ENCODE assay signal across 27 cellular contexts in genomic region chr3:42493798-42494151, GRCh38. TPM values are rescaled to one million over a fixed set of nuclear protein-coding genes. Genes with fewer than 3 reads are reported as not detected.
DNase-seq lines count a peak whose midpoint lies in the region; ATAC-seq, FAIRE-seq and TF ChIP-seq lines count a peak whose summit lies in the region.
"Had no signal": no experiment of that assay in that cellular context is flagged by ENCODE, and none has a peak within 500 bp of the region (broad histone marks: within the 10 kb centered on the region; RNA-seq: fewer than 3 reads in every experiment).

No MANE protein-coding gene starts in this region.

- H3K79me2 ChIP-seq in H9 (ENCODE audit: insufficient read depth, low read length), result no peaks in the 10 kb centered on the region

- no peak overlapping the region for H3K18ac ChIP-seq in H9 (ENCODE audit: insufficient read length, low read depth, low read length)

- no peaks in the 10 kb centered on the region; the same call in 1 of the 2 replicates for H3K27me3 ChIP-seq in H9 (ENCODE audit: insufficient read depth, low read length)
- no peaks in the 10 kb centered on the region for H3K27me3 ChIP-seq in lung (ENCODE audit: control insufficient read depth, insufficient read depth)
- H3K27me3 ChIP-seq in stomach, result peaks cover 0 to 4% (median 0%) of the 10 kb centered on the region in 3 donors
- no peaks in the 10 kb centered on the region for H3K27me3 ChIP-seq in small intestine (ENCODE audit: control insufficient read depth in 2 of 2, insufficient read depth in 2 of 2, low read length in 2 of 2)
- H3K27me3 ChIP-seq in spleen (replicated peaks in 1 of 7), result peaks cover 0 to under 1% (median 0%) of the 10 kb centered on the region in 7 donors
- H3K27me3 ChIP-seq: adrenal gland, tibial artery had no signal

- no peak overlapping the region for H2BK5ac ChIP-seq in H9 (ENCODE audit: insufficient read length, low read length)

- no peak overlapping the region for H2BK15ac ChIP-seq in H9 (ENCODE audit: low read depth, low read length)

- intact Hi-C loops in stomach (cut with DNase I; ENCODE audit: low total_unique reads) (no loop called here), spleen (cut with DNase I; ENCODE audit: low total_unique reads) (no loop called here)

- H3K27ac Mint-ChIP-seq in activated CD8-positive, alpha-beta memory T cell treated with anti-CD3 and anti-CD28 coated beads, Interleukin-2, amount 10 ng/mL, durations not matched to agents 7 days and 5 days, result no peak overlapping the region
- H3K27ac Mint-ChIP-seq in H9, result no peak overlapping the region; a peak in 1 of 7 replicates
- H3K27ac Mint-ChIP-seq: brain; neural progenitor cell; stimulated activated naive CD8-positive, alpha-beta T cell treated with anti-CD3 and anti-CD28 coated beads, Interleukin-15, Interleukin-2, amounts not matched to agents 100 ng/mL and 50 ng/mL, for 24 hours had no signal

- no peak overlapping the region for H4K8ac ChIP-seq in H9 (replicated peaks; ENCODE audit: insufficient read length, low read depth, low read length)

- H3K9me3 ChIP-seq in H9 (ENCODE audit: control insufficient read depth, low read depth, low read length) (no peaks in the 10 kb centered on the region), lung (ENCODE audit: control insufficient read depth in 2 of 2, insufficient read depth in 1 of 2, low read length in 1 of 2) (no peaks in the 10 kb centered on the region), stomach (no peaks in the 10 kb centered on the region), small intestine (ENCODE audit: control insufficient read depth, low read depth) (no peaks in the 10 kb centered on the region), spleen (no peaks in the 10 kb centered on the region)
- H3K9me3 ChIP-seq: adrenal gland, lower lobe of right lung, tibial artery had no signal

- TF ChIP-seq CTCF in H9 (conservative IDR thresholded peaks at IDR 0.05) (no peak), lung (IDR thresholded peaks at IDR 0.05; ENCODE audit: control extremely low read depth, extremely low read depth) (no peak), stomach (IDR thresholded peaks at IDR 0.05) (no peak), spleen (IDR thresholded peaks at IDR 0.05 in 8 of 11, conservative IDR thresholded peaks at IDR 0.05 in 3 of 11) (no peak)

- no peak overlapping the region for H3K4me2 ChIP-seq in H9 (ENCODE audit: insufficient read depth, insufficient read length, low read length)
- H3K4me2 ChIP-seq: neural progenitor cell had no signal

- peaks cover 20% of the 10 kb centered on the region for H3K4me1 Mint-ChIP-seq in activated CD8-positive, alpha-beta memory T cell treated with anti-CD3 and anti-CD28 coated beads, Interleukin-2, amount 10 ng/mL, durations not matched to agents 7 days and 5 days
- peaks cover 24 to 31% of the 10 kb centered on the region in 2 experiments for H3K4me1 Mint-ChIP-seq in H9

- H3K9ac ChIP-seq in H9 (ENCODE audit: extremely low read depth, insufficient read length, low read length), result no peak overlapping the region
- H3K9ac ChIP-seq: neural progenitor cell had no signal

- no peaks in the 10 kb centered on the region for H3K23me2 ChIP-seq in H9 (ENCODE audit: insufficient read length, low read depth, low read length, poor library complexity, severe bottlenecking)

- peaks cover 3% of the 10 kb centered on the region; the same call in 1 of the 2 replicates for H3K4me1 ChIP-seq in H9 (ENCODE audit: insufficient read depth, low read length)
- H3K4me1 ChIP-seq in lung (ENCODE audit: control insufficient read depth in 2 of 2, insufficient read depth in 2 of 2, low read length in 2 of 2), result peaks cover 0 to 25% of the 10 kb centered on the region in 2 donors
- H3K4me1 ChIP-seq in stomach, result peaks cover 23 to 47% (median 36%) of the 10 kb centered on the region in 4 donors
- H3K4me1 ChIP-seq in small intestine (ENCODE audit: control insufficient read depth in 2 of 2, insufficient read depth in 1 of 2, low read depth in 1 of 2, low read length in 1 of 2), result no peaks in the 10 kb centered on the region
- H3K4me1 ChIP-seq in spleen, result peaks cover 0 to 44% (median 13%) of the 10 kb centered on the region in 6 donors

- no peak overlapping the region for H2BK12ac ChIP-seq in H9 (ENCODE audit: insufficient read length, low read depth, low read length)

- DNase-seq in activated CD8-positive, alpha-beta memory T cell treated with anti-CD3 and anti-CD28 coated beads, Interleukin-2, amount 10 ng/mL, durations not matched to agents 7 days and 5 days, result peak; percentile 27
- DNase-seq in activated CD8-positive, alpha-beta memory T cell treated with anti-CD3 and anti-CD28 coated beads, Interleukin-2, amount 50 U/mL, for 4 hours, result no peak
- DNase-seq in H9 (peak; percentile 26), lung (ENCODE audit: low spot score) (peak; percentile 19), stomach (peak; percentile 23), small intestine (no peak), middle frontal gyrus (ENCODE audit: extremely low spot score, low spot score) (no peak), spleen (no peak)
- DNase-seq: activated CD4-positive, alpha-beta T cell treated with anti-CD3 and anti-CD28 coated beads, Interleukin-2, amount 50 U/mL, for 1 hour; activated naive CD4-positive, alpha-beta T cell; activated T-cell treated with anti-CD3 and anti-CD28 coated beads for 4 hours; AML-193; DMS53; effector CD4-positive, alpha-beta T cell; IMR-90; lower lobe of right lung; NCI-H1092 treated with DMSO at 0.1 percent for 48 hours; NCI-H2029 treated with DMSO at 0.1 percent for 48 hours; NCI-H69; SHP77 treated with DMSO at 0.1 percent for 48 hours; tibial artery had no signal

- H3K79me1 ChIP-seq in H9 (ENCODE audit: insufficient read depth, low read depth, low read length, poor library complexity, severe bottlenecking), result no peaks in the 10 kb centered on the region

- H3K4ac ChIP-seq in H9 (ENCODE audit: low read depth, low read length), result no peak overlapping the region

- no peak for ATAC-seq in activated CD8-positive, alpha-beta memory T cell treated with anti-CD3 and anti-CD28 coated beads, Interleukin-2, amount 10 ng/mL, durations not matched to agents 7 days and 5 days
- no peak for ATAC-seq in lung (ENCODE audit: insufficient read depth, low FRiP score)
- ATAC-seq: lower lobe of right lung had no signal

- CTCF ChIA-PET in activated CD8-positive, alpha-beta memory T cell treated with anti-CD3 and anti-CD28 coated beads, Interleukin-2, amount 10 ng/mL, durations not matched to agents 7 days and 5 days (lab: Charles Lee), result no interaction called here

- no peak overlapping the region for H2BK20ac ChIP-seq in H9 (ENCODE audit: low read depth, low read length, poor library complexity, severe bottlenecking)

- H2AK5ac ChIP-seq in H9 (ENCODE audit: insufficient read length, low read length), result no peak overlapping the region

- no peaks in the 10 kb centered on the region for H3K9me3 Mint-ChIP-seq in activated CD8-positive, alpha-beta memory T cell treated with anti-CD3 and anti-CD28 coated beads, Interleukin-2, amount 10 ng/mL, durations not matched to agents 7 days and 5 days (ENCODE audit: low read depth)
- H3K9me3 Mint-ChIP-seq in H9, result no peaks in the 10 kb centered on the region; a peak in 1 of 5 replicates
- H3K9me3 Mint-ChIP-seq: brain; neural progenitor cell; stimulated activated naive CD8-positive, alpha-beta T cell treated with anti-CD3 and anti-CD28 coated beads, Interleukin-15, Interleukin-2, amounts not matched to agents 100 ng/mL and 50 ng/mL, for 24 hours had no signal

- H4K5ac ChIP-seq in H9 (ENCODE audit: insufficient read length, low read depth, low read length), result no peak overlapping the region

- TF ChIP-seq POLR2A in stomach (IDR thresholded peaks at IDR 0.05) (no peak), spleen (IDR thresholded peaks at IDR 0.05) (no peak)

- H4K20me1 ChIP-seq in H9 (ENCODE audit: control insufficient read depth, insufficient read depth, insufficient read length), result no peaks in the 10 kb centered on the region

- no peak overlapping the region for H3K56ac ChIP-seq in H9 (ENCODE audit: insufficient read length, low read depth, low read length)

- H2BK120ac ChIP-seq in H9 (ENCODE audit: low read depth, low read length, poor library complexity, severe bottlenecking), result no peak overlapping the region

- no peak overlapping the region for H4K91ac ChIP-seq in H9 (ENCODE audit: insufficient read length, low read depth, low read length)

- H3K14ac ChIP-seq in H9 (ENCODE audit: insufficient read depth, low read length), result no peak overlapping the region

- H3K4me3 Mint-ChIP-seq in activated CD8-positive, alpha-beta memory T cell treated with anti-CD3 and anti-CD28 coated beads, Interleukin-2, amount 10 ng/mL, durations not matched to agents 7 days and 5 days, result no peak overlapping the region
- no peak overlapping the region for H3K4me3 Mint-ChIP-seq in H9
- H3K4me3 Mint-ChIP-seq: brain; neural progenitor cell; stimulated activated naive CD8-positive, alpha-beta T cell treated with anti-CD3 and anti-CD28 coated beads, Interleukin-15, Interleukin-2, amounts not matched to agents 100 ng/mL and 50 ng/mL, for 24 hours had no signal

- no peak overlapping the region for H2AFZ ChIP-seq in H9 (ENCODE audit: low read length)
- H2AFZ ChIP-seq: neural progenitor cell had no signal

- H3T11ph ChIP-seq in H9 (ENCODE audit: low read length), result no peak overlapping the region

- H3K27me3 Mint-ChIP-seq in activated CD8-positive, alpha-beta memory T cell treated with anti-CD3 and anti-CD28 coated beads, Interleukin-2, amount 10 ng/mL, durations not matched to agents 7 days and 5 days, result peaks cover 9% of the 10 kb centered on the region
- H3K27me3 Mint-ChIP-seq in H9 (ENCODE audit: low read depth), result peaks cover 28% of the 10 kb centered on the region

- H3K23ac ChIP-seq in H9 (ENCODE audit: insufficient read length, low read depth, low read length), result no peak overlapping the region

- H3K27ac ChIP-seq in H9 (ENCODE audit: insufficient read length, low read depth, low read length) (no peak overlapping the region), lung (ENCODE audit: low read depth in 1 of 2, low read length in 1 of 2) (no peak overlapping the region), stomach (no peak overlapping the region), small intestine (ENCODE audit: low read depth in 1 of 2, low read length in 1 of 2) (no peak overlapping the region), spleen (no peak overlapping the region)
- H3K27ac ChIP-seq: adrenal gland, lower lobe of right lung, neural progenitor cell had no signal

- H3K36me3 ChIP-seq in lung (ENCODE audit: control insufficient read depth in 2 of 2, insufficient read depth in 2 of 2, low read length in 2 of 2) (no peaks in the 10 kb centered on the region), stomach (no peaks in the 10 kb centered on the region), small intestine (ENCODE audit: control insufficient read depth in 2 of 2, insufficient read depth in 2 of 2, low read length in 2 of 2) (no peaks in the 10 kb centered on the region), spleen (no peaks in the 10 kb centered on the region)
- H3K36me3 ChIP-seq: adrenal gland, lower lobe of right lung, neural progenitor cell, tibial artery had no signal

- FAIRE-seq in small intestine (lab: Jason Lieb, UNC), result no peak

- no CpG with 5 or more reads among the region's 3 CpGs for WGBS in H9 (ENCODE audit: extremely low coverage, insufficient read length, low lambda C conversion rate)
- WGBS in lung, 2 donors, result 94 to 95% methylated on average over 3 of the region's 3 CpGs
- 74 to 96% (median 86%) methylated on average over 2 to 3 of the region's 3 CpGs for WGBS in stomach, 5 donors
- WGBS in small intestine, 3 donors, result 74 to 99% (median 86%) methylated on average over 3 of the region's 3 CpGs
- 84 to 92% (median 90%) methylated on average over 3 of the region's 3 CpGs for WGBS in spleen, 5 donors

- H3K4me3 ChIP-seq in lung (no peak overlapping the region), stomach (no peak overlapping the region), small intestine (ENCODE audit: low read depth in 1 of 2, low read length in 2 of 2) (no peak overlapping the region), spleen (no peak overlapping the region)
- H3K4me3 ChIP-seq: adrenal gland, lower lobe of right lung, neural progenitor cell, tibial artery had no signal

- TF ChIP-seq EP300 in stomach (IDR thresholded peaks at IDR 0.05), result no peak

- no peaks in the 10 kb centered on the region for H3K36me3 Mint-ChIP-seq in activated CD8-positive, alpha-beta memory T cell treated with anti-CD3 and anti-CD28 coated beads, Interleukin-2, amount 10 ng/mL, durations not matched to agents 7 days and 5 days
- H3K36me3 Mint-ChIP-seq in H9 (ENCODE audit: insufficient read depth in 1 of 3, low read depth in 3 of 3), result no peaks in the 10 kb centered on the region
- H3K36me3 Mint-ChIP-seq: brain, neural progenitor cell had no signal

RNA-seq across cellular contexts. Expression of gene VIPR1, which starts 8.7 kb away (rescaled TPM):
- total RNA-seq in activated CD8-positive, alpha-beta memory T cell treated with anti-CD3 and anti-CD28 coated beads, Interleukin-2, amount 10 ng/mL, durations not matched to agents 7 days and 5 days, result 1 to 10 TPM in 1 of 2 experiments, under 1 TPM in 1; 0.14 to 1.9 TPM
- total RNA-seq in H9 (2021), result 6.3 and 6.5 TPM in 2 replicates
- 10 to 100 TPM; 24.8 to 77.0 TPM for total RNA-seq in lung
- polyA plus RNA-seq in lung, result 10 to 100 TPM; 52.9 to 89.8 TPM
- 100 to 1,000 TPM in 1 of 5 donors, 10 to 100 TPM in 3, 1 to 10 TPM in 1; 9.5 to 170 (median 14.0) TPM for total RNA-seq in stomach
- polyA plus RNA-seq in stomach, result 10 to 100 TPM in 1 of 3 donors, 1 to 10 TPM in 2; 2.2 to 10.0 (median 3.1) TPM
- 10 to 100 TPM; 32.1 to 80.2 (median 71.3) TPM for polyA plus RNA-seq in small intestine
- 10 to 100 TPM in 5 of 7 donors, 1 to 10 TPM in 2; 6.8 to 16.3 (median 11.9) TPM for total RNA-seq in spleen
- 1 to 10 TPM; 2.0 to 6.1 (median 5.3) TPM for polyA plus RNA-seq in spleen
- total RNA-seq: epithelial cell of proximal tubule, H4, IMR-90 had no signal
- polyA plus RNA-seq: IMR-90 had no signal

Comparison
In these comparisons a context has a peak if more than half of its experiments do, and no peak if none do; other contexts are left out.
1. DNase-seq: peak in activated CD8-positive, alpha-beta memory T cell treated with anti-CD3 and anti-CD28 coated beads, Interleukin-2, amount 10 ng/mL, durations not matched to agents 7 days and 5 days (single experiment), H9 (single experiment), lung (single experiment) and stomach (single experiment); none in activated CD8-positive, alpha-beta memory T cell treated with anti-CD3 and anti-CD28 coated beads, Interleukin-2, amount 50 U/mL, for 4 hours (single experiment), small intestine (single experiment), middle frontal gyrus (single experiment) and spleen (single experiment).